In genomic region chr13:110885966-110886365, GRCh38 we compare ENCODE assay signal across 2 cellular contexts.
TF ChIP-seq lines count a peak whose summit lies in the region.

No MANE protein-coding gene starts in this region.

TF ChIP-seq in GM23338, 12 proteins besides CTCF, POLR2A, EP300 and RAD21:
- no peak for TF ChIP-seq ZNF462 (CRISPR knock-in tag; IDR thresholded peaks at IDR 0.05)
- 0 out of 2 replicates have a peak, but pooled peaks have one; percentile 22 for TF ChIP-seq POLR2AphosphoS5 (IDR thresholded peaks at IDR 0.05; ENCODE audit: low read depth)

TF ChIP-seq in IMR-90, 13 proteins besides CTCF, POLR2A, EP300 and RAD21:
- TF ChIP-seq MAFK (IDR thresholded peaks at IDR 0.05; ENCODE audit: low read depth, low read length) (no peak), MAZ (IDR thresholded peaks at IDR 0.05; ENCODE audit: borderline replicate concordance, low read depth, low read length) (no peak), BHLHE40 (IDR thresholded peaks at IDR 0.05; ENCODE audit: low read depth, low read length) (no peak), USF2 (IDR thresholded peaks at IDR 0.05; ENCODE audit: low read depth, low read length) (no peak), CHD1 (IDR thresholded peaks at IDR 0.05; ENCODE audit: low read depth, low read length) (no peak), MXI1 (IDR thresholded peaks at IDR 0.05; ENCODE audit: borderline replicate concordance, low read depth, low read length) (no peak), SMC3 (IDR thresholded peaks at IDR 0.05; ENCODE audit: low read depth, low read length) (no peak), NFE2L2 (IDR thresholded peaks at IDR 0.05; ENCODE audit: low read depth, low read length) (no peak), FOS (IDR thresholded peaks at IDR 0.05; ENCODE audit: low read depth, low read length) (no peak)
TF ChIP-seq in IMR-90: peak in this region for 0.
